Comparison of ENCODE assay signal across 26 cellular contexts in the genomic region with DNA sequence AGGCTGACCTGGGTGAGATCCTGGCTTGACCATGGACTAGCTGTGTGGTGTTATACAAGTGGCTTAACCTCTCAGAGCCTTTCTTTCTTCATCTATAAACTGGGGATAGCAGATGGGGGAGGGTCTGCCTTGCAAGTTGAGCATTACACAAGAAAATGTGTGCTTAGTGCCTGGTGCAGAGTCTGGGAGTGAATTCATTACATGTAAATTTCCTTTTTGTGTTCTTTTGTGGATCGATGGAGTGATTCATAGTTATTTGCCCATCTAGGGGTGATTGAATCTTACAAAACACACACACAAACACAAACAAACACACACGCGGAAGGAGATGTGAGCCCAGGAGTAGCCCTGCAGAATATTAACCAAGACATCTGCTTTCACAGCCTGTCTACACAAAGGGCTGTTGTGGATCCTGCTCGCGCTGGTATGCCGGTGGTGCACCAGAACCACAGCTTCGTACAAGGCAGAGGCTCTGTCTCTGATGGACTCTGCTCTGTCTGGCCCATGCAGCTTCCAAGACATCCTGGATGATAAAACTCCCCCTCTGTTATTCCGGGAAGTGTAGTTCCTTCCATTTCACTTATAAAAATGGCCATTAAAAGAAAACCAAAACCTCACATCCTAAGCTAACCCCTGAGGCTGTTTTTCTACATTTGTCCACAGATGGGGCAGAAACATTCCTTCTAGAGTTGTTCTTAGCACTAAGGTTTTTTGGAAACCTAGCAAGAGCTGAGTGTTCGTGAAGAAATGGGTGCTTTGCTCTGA.
DNase-seq lines count a peak whose midpoint lies in the region; ATAC-seq and TF ChIP-seq lines count a peak whose summit lies in the region.
"Had no signal": no experiment of that assay in that cellular context is flagged by ENCODE, and none has a peak within 500 bp of the region (broad histone marks: within the 10 kb centered on the region; RNA-seq: fewer than 3 reads in every experiment).

No MANE protein-coding gene starts in this region.

- no peak for TF ChIP-seq CTCF in tibial artery (IDR thresholded peaks at IDR 0.05)

- no peaks in the 10 kb centered on the region for H3K36me3 ChIP-seq in tibial artery
- H3K36me3 ChIP-seq: BLaER1, right atrium auricular region, upper lobe of left lung had no signal

- H3K27me3 ChIP-seq in tibial artery, result peaks cover 0 to 6% of the 10 kb centered on the region in 2 donors
- H3K27me3 ChIP-seq: BLaER1, right atrium auricular region, upper lobe of left lung had no signal

- no peak overlapping the region for H3K27ac ChIP-seq in tibial artery
- H3K27ac ChIP-seq: A549, BLaER1, right atrium auricular region, upper lobe of left lung had no signal

- intact Hi-C loops in tibial artery (cut with DNase I; ENCODE audit: low total_unique reads), result no loop called here

- H3K9me3 ChIP-seq in tibial artery, result no peaks in the 10 kb centered on the region
- H3K9me3 ChIP-seq: A549, BLaER1, right atrium auricular region, upper lobe of left lung had no signal

- ATAC-seq in HG03108 (IDR thresholded peaks at IDR 0.05; ENCODE audit: unreplicated experiment), result no peak
- ATAC-seq in GM21367 (IDR thresholded peaks at IDR 0.05; ENCODE audit: unreplicated experiment), result no peak
- ATAC-seq: K562, Right ventricle myocardium inferior had no signal

- no peak overlapping the region for H3K4me3 ChIP-seq in tibial artery
- H3K4me3 ChIP-seq: A549, BLaER1, K562, right atrium auricular region, upper lobe of left lung had no signal

- DNase-seq in COLO668 (lab: John Stamatoyannopoulos, UW; ENCODE audit: unreplicated experiment), result peak; percentile 9
- peak in 46 of 56 donors; percentile 8 to 83 (median 50) for DNase-seq in amygdala (lab: John Stamatoyannopoulos, UW)
- peak; percentile 44 to 51 for DNase-seq in hippocampal formation (lab: John Stamatoyannopoulos, UW)
- DNase-seq in occipital lobe (lab: John Stamatoyannopoulos, UW), result peak; percentile 21
- DNase-seq in tibial artery, result no peak
- no peak for DNase-seq in DMS79 treated with DMSO at 0.1 percent for 48 hours (lab: John Stamatoyannopoulos, UW)
- DNase-seq: activated B cell treated with CpG ODN at 0.5 μM for 24 hours; activated CD4-positive, alpha-beta T cell treated with anti-CD3 and anti-CD28 coated beads, Interleukin-2, amount 50 U/mL, for 4 hours; activated effector memory CD4-positive, alpha-beta T cell treated with Interleukin-2 at 50 U/mL for 16 hours; activated naive CD8-positive, alpha-beta T cell treated with anti-CD3 and anti-CD28 coated beads, Interleukin-2, amount 10 ng/mL, durations not matched to agents 7 days and 5 days; GF-D8; HCEC 1CT; immature natural killer cell; MM.1S; NCI-H1436 treated with DMSO at 0.1 percent for 48 hours; NCI-H69; stimulated activated CD4-positive, alpha-beta T cell treated with anti-CD3 and anti-CD28 coated beads, Interleukin-4, amount 100 ng/mL, for 4 hours; T1000; upper lobe of left lung had no signal

- H3K4me1 ChIP-seq in tibial artery, result no peaks in the 10 kb centered on the region
- H3K4me1 ChIP-seq: A549, BLaER1, right atrium auricular region, upper lobe of left lung had no signal

Comparison
In these comparisons a context has a peak if more than half of its experiments do, and no peak if none do; other contexts are left out.
1. DNase-seq: peak in COLO668 (single experiment), amygdala (46 of 56), hippocampal formation (2 of 2) and occipital lobe (single experiment); none in tibial artery (0 of 2) and DMS79 treated with DMSO at 0.1 percent for 48 hours (single experiment).